ENCODE assay signal across 33 cellular contexts in genomic region chr18:71743634-71744033, GRCh38.
"Had no signal": no experiment of that assay in that cellular context is flagged by ENCODE, and none has a peak within 500 bp of the region (broad histone marks: within the 10 kb centered on the region; RNA-seq: fewer than 3 reads in every experiment).

No MANE protein-coding gene starts in this region.

- H3K27ac ChIP-seq: brain microvascular endothelial cell, cardiac muscle cell, colonic mucosa, RWPE1, WERI-Rb-1 had no signal

- H3K36me3 ChIP-seq: brain microvascular endothelial cell, cardiac muscle cell, colonic mucosa, MG63, WERI-Rb-1 had no signal

- H3K4me3 ChIP-seq: cardiac muscle cell, colonic mucosa, MG63 had no signal

- H3K4me1 ChIP-seq: colonic mucosa had no signal

- DNase-seq: activated CD4-positive, alpha-beta memory T cell treated with anti-CD3 and anti-CD28 coated beads, Interleukin-2, amount 10 ng/mL, durations not matched to agents 7 days and 5 days; activated CD4-positive, alpha-beta T cell treated with anti-CD3 and anti-CD28 coated beads for 1 hour; activated CD4-positive, alpha-beta T cell treated with anti-CD3 and anti-CD28 coated beads for 48 hours; activated CD4-positive, CD25-positive, alpha-beta regulatory T cell; activated CD8-positive, alpha-beta memory T cell treated with anti-CD3 and anti-CD28 coated beads for 24 hours; activated CD8-positive, alpha-beta memory T cell treated with anti-CD3 and anti-CD28 coated beads, Interleukin-2, amount 10 ng/mL, durations not matched to agents 7 days and 5 days; activated CD8-positive, alpha-beta memory T cell treated with anti-CD3 and anti-CD28 coated beads, Interleukin-2, amount 50 U/mL, for 48 hours; activated effector memory CD4-positive, alpha-beta T cell treated with Interleukin-2 at 50 U/mL for 16 hours; activated naive CD4-positive, alpha-beta T cell treated with anti-CD3 and anti-CD28 coated beads, Interleukin-2, amount 10 ng/mL, durations not matched to agents 7 days and 5 days; activated naive CD8-positive, alpha-beta T cell treated with anti-CD3 and anti-CD28 coated beads, Interleukin-2, amount 50 U/mL, for 24 hours; activated T-cell treated with anti-CD3 and anti-CD28 coated beads, Interleukin-2, amount 50 U/mL, for 48 hours; aorta; brain microvascular endothelial cell; colonic mucosa; Karpas-422; MG63; MV-4-11; NCI-H1092; NCI-H1436 treated with DMSO at 0.1 percent for 48 hours; NCI-H1694 treated with DMSO at 0.1 percent for 48 hours; NCI-H2029; NCI-H345; NCI-H524 treated with DMSO at 0.1 percent for 48 hours; PC-3; SIG-M5; SW 1271; T-helper 1 cell; T-helper 2 cell; T-helper 9 cell; WERI-Rb-1 had no signal

- H3K9me3 ChIP-seq: colonic mucosa, MG63 had no signal

- H3K27me3 ChIP-seq: brain microvascular endothelial cell, cardiac muscle cell, colonic mucosa, MG63 had no signal

- FAIRE-seq: RCC 7860 had no signal
